ENCODE assay signal across 26 cellular contexts in genomic region chr11:85541683-85542082, GRCh38.
"Had no signal": no experiment of that assay in that cellular context is flagged by ENCODE, and none has a peak within 500 bp of the region (broad histone marks: within the 10 kb centered on the region; RNA-seq: fewer than 3 reads in every experiment).

No MANE protein-coding gene starts in this region.

- FAIRE-seq: TTC549 had no signal

- H3K27me3 Mint-ChIP-seq: activated CD4-positive, alpha-beta T cell treated with anti-CD3 and anti-CD28 coated beads for 36 hours; activated CD8-positive, alpha-beta T cell treated with anti-CD3 and anti-CD28 coated beads for 36 hours; activated naive CD4-positive, alpha-beta T cell treated with anti-CD3 and anti-CD28 coated beads, Interleukin-2, amount 10 ng/mL, durations not matched to agents 7 days and 5 days; activated naive CD8-positive, alpha-beta T cell treated with anti-CD3 and anti-CD28 coated beads for 36 hours; T-cell had no signal

- H3K4me1 Mint-ChIP-seq: activated CD4-positive, alpha-beta T cell treated with anti-CD3 and anti-CD28 coated beads for 36 hours; activated naive CD4-positive, alpha-beta T cell treated with anti-CD3 and anti-CD28 coated beads, Interleukin-2, amount 10 ng/mL, durations not matched to agents 7 days and 5 days; activated naive CD8-positive, alpha-beta T cell treated with anti-CD3 and anti-CD28 coated beads for 36 hours; T-cell had no signal

- H3K27ac Mint-ChIP-seq: activated CD4-positive, alpha-beta T cell treated with anti-CD3 and anti-CD28 coated beads for 36 hours; activated CD8-positive, alpha-beta T cell treated with anti-CD3 and anti-CD28 coated beads for 36 hours; activated naive CD4-positive, alpha-beta T cell treated with anti-CD3 and anti-CD28 coated beads, Interleukin-2, amount 10 ng/mL, durations not matched to agents 7 days and 5 days; activated naive CD8-positive, alpha-beta T cell treated with anti-CD3 and anti-CD28 coated beads for 36 hours; activated T-cell treated with anti-CD3 and anti-CD28 coated beads, Interleukin-2, amount 50 U/mL, for 72 hours; activated T-helper 2 cell treated with anti-CD3 and anti-CD28 coated beads, Interferon-gamma antibody, Interleukin-2, Interleukin-4, amounts not matched to agents 10 μg/mL and 5 μg/mL and 100 μg/mL, durations not matched to agents 14 hours and 24 hours and 36 hours; T-cell had no signal

- H3K36me3 Mint-ChIP-seq: activated naive CD4-positive, alpha-beta T cell treated with anti-CD3 and anti-CD28 coated beads, Interleukin-2, amount 10 ng/mL, durations not matched to agents 7 days and 5 days; T-cell had no signal

- DNase-seq: activated CD4-positive, alpha-beta T cell treated with anti-CD3 and anti-CD28 coated beads for 36 hours; activated CD4-positive, alpha-beta T cell treated with anti-CD3 and anti-CD28 coated beads, Interleukin-2, amount 50 U/mL, for 1 hour; activated CD4-positive, CD25-positive, alpha-beta regulatory T cell; activated CD8-positive, alpha-beta memory T cell treated with anti-CD3 and anti-CD28 coated beads, Interleukin-2, amount 50 U/mL, for 4 hours; activated CD8-positive, alpha-beta T cell treated with anti-CD3 and anti-CD28 coated beads for 36 hours; activated gamma-delta T cell treated with Interleukin-2 at 50 U/mL for 16 hours; activated naive CD4-positive, alpha-beta T cell treated with anti-CD3 and anti-CD28 coated beads, Interleukin-2, amount 10 ng/mL, durations not matched to agents 7 days and 5 days; activated naive CD8-positive, alpha-beta T cell treated with anti-CD3 and anti-CD28 coated beads for 36 hours; activated T-cell treated with anti-CD3 and anti-CD28 coated beads, Interleukin-2, amount 50 U/mL, for 72 hours; brain microvascular endothelial cell; KG1; NCI-H1048; NCI-H146; NCI-H187 treated with DMSO at 0.1 percent for 48 hours; NCI-H2081 treated with DMSO at 0.1 percent for 48 hours; NCI-H2227 treated with DMSO at 0.1 percent for 48 hours; NCI-H446 treated with DMSO at 0.1 percent for 48 hours; NCI-H526; NCI-H82; SIG-M5; T-cell; T-helper 2 cell; T1000 had no signal

- H3K36me3 ChIP-seq: brain microvascular endothelial cell, cardiac muscle cell had no signal

- H3K27ac ChIP-seq: brain microvascular endothelial cell, cardiac muscle cell had no signal

- H3K27me3 ChIP-seq: brain microvascular endothelial cell, cardiac muscle cell had no signal

- ATAC-seq: activated CD4-positive, alpha-beta T cell treated with anti-CD3 and anti-CD28 coated beads for 36 hours; activated CD8-positive, alpha-beta T cell treated with anti-CD3 and anti-CD28 coated beads for 36 hours; activated T-cell treated with anti-CD3 and anti-CD28 coated beads, Interleukin-2, amount 50 U/mL, for 72 hours; T-cell had no signal

- H3K4me3 ChIP-seq: cardiac muscle cell had no signal

- H3K4me3 Mint-ChIP-seq: activated CD4-positive, alpha-beta T cell treated with anti-CD3 and anti-CD28 coated beads for 36 hours; activated CD8-positive, alpha-beta T cell treated with anti-CD3 and anti-CD28 coated beads for 36 hours; activated naive CD4-positive, alpha-beta T cell treated with anti-CD3 and anti-CD28 coated beads, Interleukin-2, amount 10 ng/mL, durations not matched to agents 7 days and 5 days; activated naive CD8-positive, alpha-beta T cell treated with anti-CD3 and anti-CD28 coated beads for 36 hours; activated T-cell treated with anti-CD3 and anti-CD28 coated beads, Interleukin-2, amount 50 U/mL, for 72 hours; T-cell had no signal
